ENCODE assay signal across 1 cellular context in genomic region chr19:11248852-11249251, GRCh38.
A peak's percentile ranks its signal among the peaks of the same experiment; 100 is the strongest.
TF ChIP-seq lines count a peak whose summit lies in the region.

No MANE protein-coding gene starts in this region.

TF ChIP-seq in K562, 482 proteins besides CTCF, POLR2A, EP300 and RAD21:
- no peak for TF ChIP-seq RNF219 (CRISPR knock-in tag; IDR thresholded peaks at IDR 0.05)
- TF ChIP-seq ZKSCAN8 (CRISPR knock-in tag; IDR thresholded peaks at IDR 0.05) = peak; percentile 93
